In the genomic region with DNA sequence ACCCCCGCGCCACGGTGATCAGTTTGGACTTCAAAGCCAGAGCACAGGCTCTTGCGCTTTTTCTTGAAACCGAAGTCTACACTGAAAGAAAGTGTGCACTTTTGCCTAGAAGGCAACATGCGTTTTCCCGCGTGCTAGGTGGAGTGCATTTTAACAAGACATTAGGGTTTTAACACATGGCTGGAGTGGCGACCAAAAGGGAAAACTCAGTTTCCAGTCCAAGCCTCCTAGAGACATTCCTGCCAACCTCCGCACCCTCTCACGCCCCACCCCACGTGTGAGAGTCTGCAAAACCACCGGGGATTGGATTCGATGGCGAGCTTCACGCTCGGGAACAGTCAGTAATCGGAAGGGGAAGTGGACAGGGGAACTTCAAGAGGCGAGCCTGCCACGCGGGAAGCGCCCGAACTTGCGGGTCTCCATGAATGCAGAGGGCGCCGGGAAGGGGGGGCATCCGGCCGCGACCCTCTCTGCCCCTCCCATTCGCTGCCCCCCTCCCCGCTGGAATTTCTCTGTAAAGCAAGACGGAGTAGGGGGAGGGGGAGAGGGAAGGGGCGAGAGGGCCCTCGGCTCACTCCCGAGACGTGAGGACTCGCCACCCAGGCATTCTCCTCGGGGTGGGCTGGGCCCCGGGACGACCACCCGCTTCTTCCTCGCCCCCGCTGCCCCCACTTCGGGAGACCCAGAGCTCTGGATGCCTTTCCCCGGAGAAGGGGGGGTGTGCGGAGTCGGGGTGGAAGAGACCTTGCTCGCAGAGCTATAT, we compare ENCODE assay signal across 8 cellular contexts. TPM values are rescaled to one million over a fixed set of nuclear protein-coding genes. Genes with fewer than 3 reads are reported as not detected.
A peak's percentile ranks its signal among the peaks of the same experiment; 100 is the strongest.
DNase-seq lines count a peak whose midpoint lies in the region; ATAC-seq and TF ChIP-seq lines count a peak whose summit lies in the region.

No MANE protein-coding gene starts in this region.

- no peak overlapping the region for H3K27ac ChIP-seq in A673 (ENCODE audit: low read depth, low read length, poor library complexity, severe bottlenecking)
- peak overlapping the region; percentile 58; the same call in 1 of the 2 replicates for H3K27ac ChIP-seq in HUES6 (ENCODE audit: low read depth, low read length)
- H3K27ac ChIP-seq in neuronal stem cell (replicated peaks; ENCODE audit: low read length), result peak overlapping the region; percentile 87

- peak overlapping the region; percentile 98 for H3K18ac ChIP-seq in neuronal stem cell (ENCODE audit: low read length)

- TF ChIP-seq CTCF in A673 (conservative IDR thresholded peaks at IDR 0.05; ENCODE audit: low read depth, low read length) (no peak), fibroblast of mammary gland (conservative IDR thresholded peaks at IDR 0.05; ENCODE audit: control insufficient read depth, insufficient read depth, low read depth, low read length) (no peak)

- H3K4me1 Mint-ChIP-seq in activated T-cell treated with anti-CD3 and anti-CD28 coated beads, Interleukin-2, amount 50 U/mL, for 72 hours (ENCODE audit: low read depth), result peaks cover 27% of the 10 kb centered on the region

- H2BK5ac ChIP-seq in neuronal stem cell (ENCODE audit: low read length), result peak overlapping the region; percentile 93

- H3K36me3 ChIP-seq in A673 (ENCODE audit: insufficient read depth, low read length, poor library complexity, severe bottlenecking) (no peaks in the 10 kb centered on the region), HUES6 (ENCODE audit: control insufficient read depth, insufficient read depth, low read length) (peaks cover under 1% of the 10 kb centered on the region; the same call in 1 of the 2 replicates), neuronal stem cell (replicated peaks in 1 of 2; ENCODE audit: control insufficient read depth in 2 of 2, insufficient read depth in 2 of 2, low read length in 2 of 2) (peaks cover 0 to 5% of the 10 kb centered on the region in 2 donors)

- H3K4me2 ChIP-seq in neuronal stem cell (ENCODE audit: insufficient read depth, low read length, poor library complexity, severe bottlenecking), result peak overlapping the region; percentile 92

- H3K27ac Mint-ChIP-seq in activated T-cell treated with anti-CD3 and anti-CD28 coated beads, Interleukin-2, amount 50 U/mL, for 72 hours, result peak overlapping the region; percentile 96

- no peak overlapping the region for H3K23ac ChIP-seq in neuronal stem cell (ENCODE audit: low read depth, low read length, poor library complexity)

- H4K91ac ChIP-seq in neuronal stem cell (ENCODE audit: low read depth, low read length, poor library complexity), result no peak overlapping the region

- H2AK5ac ChIP-seq in neuronal stem cell (ENCODE audit: low read depth, low read length), result peak overlapping the region; percentile 21

- peak overlapping the region; percentile 19 for H3K4me3 ChIP-seq in A673 (ENCODE audit: low read depth, low read length, poor library complexity, severe bottlenecking)
- H3K4me3 ChIP-seq in HUES6 (ENCODE audit: low read depth, low read length), result peak overlapping the region; percentile 88
- H3K4me3 ChIP-seq in fibroblast of mammary gland (ENCODE audit: control insufficient read depth, low read depth, low read length), result peak overlapping the region; percentile 21
- H3K4me3 ChIP-seq in neuronal stem cell (ENCODE audit: low read length in 2 of 2), result peak overlapping the region; percentile 68 to 82

- H2BK15ac ChIP-seq in neuronal stem cell (ENCODE audit: low read length), result peak overlapping the region; percentile 99

- H4K8ac ChIP-seq in neuronal stem cell (ENCODE audit: low read depth, low read length), result no peak overlapping the region

- peak overlapping the region; percentile 89 for H2BK120ac ChIP-seq in neuronal stem cell (ENCODE audit: low read depth, low read length)

- DNase-seq in A673 (ENCODE audit: low spot score), result no peak
- peak; percentile 57 for DNase-seq in activated T-cell treated with anti-CD3 and anti-CD28 coated beads, Interleukin-2, amount 50 U/mL, for 72 hours
- DNase-seq in fibroblast of mammary gland (ENCODE audit: low read depth), result peak; percentile 30
- peak; percentile 62 for DNase-seq in neuronal stem cell (ENCODE audit: low spot score)
- DNase-seq in foreskin melanocyte, result no peak

- H3K9me3 ChIP-seq in A673 (ENCODE audit: low read depth, low read length, poor library complexity, severe bottlenecking) (no peaks in the 10 kb centered on the region), HUES6 (ENCODE audit: control insufficient read depth, insufficient read depth, low read depth, low read length) (no peaks in the 10 kb centered on the region), neuronal stem cell (replicated peaks in 1 of 2; ENCODE audit: control insufficient read depth in 2 of 2, insufficient read depth in 1 of 2, low read depth in 1 of 2, low read length in 2 of 2) (no peaks in the 10 kb centered on the region)

- H3K14ac ChIP-seq in neuronal stem cell (ENCODE audit: low read length), result no peak overlapping the region

- POLR2A ChIA-PET in A673 (lab: Charles Lee; ENCODE audit: low non-redundant PET), result no interaction called here

- H3K4ac ChIP-seq in neuronal stem cell (ENCODE audit: low read length), result peak overlapping the region; percentile 68

- WGBS in neuronal stem cell (ENCODE audit: extremely low coverage in 2 of 2, insufficient read length in 2 of 2, insufficient replicate concordance in 1 of 2), 2 donors, result no CpG with 5 or more reads among the region's 48 CpGs

- peak overlapping the region; percentile 98 to 99 for H3K4me3 Mint-ChIP-seq in activated T-cell treated with anti-CD3 and anti-CD28 coated beads, Interleukin-2, amount 50 U/mL, for 72 hours

- peaks cover 26% of the 10 kb centered on the region for H3K4me1 ChIP-seq in A673 (ENCODE audit: insufficient read depth, low read length, poor library complexity, severe bottlenecking)
- peaks cover 16% of the 10 kb centered on the region for H3K4me1 ChIP-seq in HUES6 (ENCODE audit: control insufficient read depth, insufficient read depth, low read length)
- peaks cover 13 to 18% of the 10 kb centered on the region in 2 donors for H3K4me1 ChIP-seq in neuronal stem cell (ENCODE audit: control insufficient read depth in 2 of 2, insufficient read depth in 1 of 2, low read depth in 1 of 2, low read length in 2 of 2)

- peak overlapping the region; percentile 79 for H2BK12ac ChIP-seq in neuronal stem cell (ENCODE audit: low read length)

- peak overlapping the region; percentile 92 for H2AFZ ChIP-seq in neuronal stem cell (ENCODE audit: low read length)

- no TSS peak for BruUV-seq in A673 (replicated peaks; lab: Mats Ljungman, UMichigan)

- H3K36me3 Mint-ChIP-seq in activated T-cell treated with anti-CD3 and anti-CD28 coated beads, Interleukin-2, amount 50 U/mL, for 72 hours (ENCODE audit: insufficient read depth in 2 of 2), result peaks cover 13 to 18% of the 10 kb centered on the region in 2 donors

- peak overlapping the region; percentile 83 for H3K9ac ChIP-seq in HUES6 (ENCODE audit: low read length)
- H3K9ac ChIP-seq in neuronal stem cell (ENCODE audit: low read depth, low read length, poor library complexity), result peak overlapping the region; percentile 56

- H3K79me1 ChIP-seq in neuronal stem cell (ENCODE audit: low read depth, low read length), result peaks cover 5% of the 10 kb centered on the region

- CTCF ChIA-PET in A673 (lab: Charles Lee), result no interaction called here

- intact Hi-C loops in A673 (cut with micrococcal nuclease; ENCODE audit: unreplicated experiment), result no loop called here

- H3K9me3 Mint-ChIP-seq in activated T-cell treated with anti-CD3 and anti-CD28 coated beads, Interleukin-2, amount 50 U/mL, for 72 hours, result no peaks in the 10 kb centered on the region

- peaks cover 100% of the 10 kb centered on the region for H3K27me3 ChIP-seq in A673 (replicated peaks; ENCODE audit: insufficient read depth, low read depth, low read length, poor library complexity)
- peaks cover 64% of the 10 kb centered on the region for H3K27me3 ChIP-seq in HUES6 (ENCODE audit: control insufficient read depth, insufficient read depth, low read length)
- H3K27me3 ChIP-seq in neuronal stem cell (ENCODE audit: control insufficient read depth in 3 of 3, insufficient read depth in 3 of 3, low read depth in 1 of 3, low read length in 3 of 3), result peaks cover 0 to 41% (median 19%) of the 10 kb centered on the region in 3 experiments

- ATAC-seq in activated T-cell treated with anti-CD3 and anti-CD28 coated beads, Interleukin-2, amount 50 U/mL, for 72 hours (replicated peaks in 1 of 2), result no peak
- no peak for ATAC-seq in GM19395 (IDR thresholded peaks at IDR 0.05; ENCODE audit: unreplicated experiment)
- no peak for ATAC-seq in GM18868 (IDR thresholded peaks at IDR 0.05; ENCODE audit: unreplicated experiment)

- H3K27me3 Mint-ChIP-seq in activated T-cell treated with anti-CD3 and anti-CD28 coated beads, Interleukin-2, amount 50 U/mL, for 72 hours (ENCODE audit: low read depth), result no peaks in the 10 kb centered on the region

RNA-seq across cellular contexts. Expression of a gene that starts 2.7 kb away (rescaled TPM):
- total RNA-seq in A673 (2021), result 2.0 and 2.6 TPM in 2 replicates
- total RNA-seq in activated T-cell treated with anti-CD3 and anti-CD28 coated beads, Interleukin-2, amount 50 U/mL, for 72 hours, result 100 to 1,000 TPM; 445 to 502 TPM
- 82.7 TPM for polyA plus RNA-seq in neuronal stem cell (2013, experiment 1 of 2)
- polyA plus RNA-seq in neuronal stem cell (2013, experiment 2 of 2), result 87.9 TPM

RNA-seq across cellular contexts. Expression of a gene that starts 50.2 kb away (rescaled TPM):
- 11.6 and 15.5 TPM in 2 replicates for total RNA-seq in A673 (2021)
- total RNA-seq in activated T-cell treated with anti-CD3 and anti-CD28 coated beads, Interleukin-2, amount 50 U/mL, for 72 hours, result 10 to 100 TPM; 16.1 to 22.5 TPM
- 10.6 TPM for polyA plus RNA-seq in neuronal stem cell (2013, experiment 1 of 2)
- 10.3 TPM for polyA plus RNA-seq in neuronal stem cell (2013, experiment 2 of 2)

Comparison
In these comparisons a context has a peak if more than half of its experiments do, and no peak if none do; other contexts are left out.
1. DNase-seq: peak in activated T-cell treated with anti-CD3 and anti-CD28 coated beads, Interleukin-2, amount 50 U/mL, for 72 hours (2 of 2), fibroblast of mammary gland (single experiment) and neuronal stem cell (single experiment); none in A673 (single experiment) and foreskin melanocyte (single experiment).
2. H3K4me3 ChIP-seq: peak in every context shown above with its lines; median percentile 88 in HUES6; 75 in neuronal stem cell; 21 in fibroblast of mammary gland; 19 in A673.
3. RNA of a gene that starts 2.7 kb away (total RNA-seq): 445 to 502 TPM in activated T-cell treated with anti-CD3 and anti-CD28 coated beads, Interleukin-2, amount 50 U/mL, for 72 hours; 2.0 to 2.6 TPM in A673; every median in the first group is over 100 times any median in the second.